ENCODE assay signal across 8 cellular contexts in the genomic region with DNA sequence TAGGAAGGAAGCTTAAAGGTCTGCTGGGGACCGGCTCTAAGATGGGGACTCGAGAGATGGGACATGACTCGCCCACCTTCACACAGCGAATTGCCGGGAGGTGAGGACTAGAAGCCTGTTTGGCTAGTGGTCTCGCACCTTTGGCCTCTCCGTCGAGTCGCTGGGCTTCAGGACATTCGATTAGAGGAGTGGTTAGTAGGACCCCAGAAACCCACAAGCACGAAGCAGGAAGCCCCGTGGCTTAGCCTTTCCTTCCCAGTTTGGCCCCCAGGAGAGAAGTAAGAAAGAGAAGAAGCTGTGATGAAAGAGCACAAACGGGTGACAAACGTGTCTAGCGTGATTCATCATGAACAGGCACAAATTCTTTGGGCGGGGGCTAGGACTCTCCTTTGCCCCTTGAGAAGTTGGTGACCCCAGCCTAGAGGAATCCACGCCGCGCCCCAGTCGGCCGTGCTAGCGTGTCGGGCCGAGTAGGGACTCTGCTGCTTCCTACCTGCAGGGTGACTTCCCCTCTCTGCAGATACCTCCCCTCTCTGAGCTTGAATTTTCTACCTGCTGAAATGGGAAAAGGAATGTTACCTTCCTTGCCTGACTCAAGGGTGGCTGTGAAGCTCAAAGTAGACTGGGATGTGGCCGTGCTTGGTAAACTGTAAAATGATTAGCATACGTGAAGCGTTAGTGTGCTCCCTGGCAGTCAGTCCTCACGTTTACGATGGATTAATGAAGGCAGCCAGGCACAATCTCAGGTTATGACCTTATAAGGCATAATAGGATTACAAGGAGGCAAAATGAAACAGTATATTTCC. TPM values are rescaled to one million over a fixed set of nuclear protein-coding genes. Genes with fewer than 3 reads are reported as not detected.
DNase-seq lines count a peak whose midpoint lies in the region; ATAC-seq and TF ChIP-seq lines count a peak whose summit lies in the region.

No MANE protein-coding gene starts in this region.

- TF ChIP-seq CTCF in fibroblast of mammary gland (conservative IDR thresholded peaks at IDR 0.05; ENCODE audit: control insufficient read depth, insufficient read depth, low read depth, low read length): no peak

- peak overlapping the region; percentile 98 for H3K4me3 Mint-ChIP-seq in natural killer cell treated with Interleukin-12 subunit alpha and Interleukin-12 subunit beta and Interleukin-15 and Interleukin-18, amount 100 ng/mL, for 72 hours

- peaks cover 39 to 46% of the 10 kb centered on the region in 2 donors for H3K4me1 Mint-ChIP-seq in natural killer cell treated with Interleukin-12 subunit alpha and Interleukin-12 subunit beta and Interleukin-15 and Interleukin-18, amount 100 ng/mL, for 72 hours (ENCODE audit: low read depth in 2 of 2)

- H3K36me3 Mint-ChIP-seq in natural killer cell treated with Interleukin-12 subunit alpha and Interleukin-12 subunit beta and Interleukin-15 and Interleukin-18, amount 100 ng/mL, for 72 hours: no peaks in the 10 kb centered on the region

- H3K27ac Mint-ChIP-seq in natural killer cell treated with Interleukin-12 subunit alpha and Interleukin-12 subunit beta and Interleukin-15 and Interleukin-18, amount 100 ng/mL, for 72 hours: peak overlapping the region in 1 of 2 donors; percentile 49

- H3K9me3 Mint-ChIP-seq in natural killer cell treated with Interleukin-12 subunit alpha and Interleukin-12 subunit beta and Interleukin-15 and Interleukin-18, amount 100 ng/mL, for 72 hours: no peaks in the 10 kb centered on the region

- no peak for ATAC-seq in natural killer cell treated with Interleukin-12 subunit alpha and Interleukin-12 subunit beta and Interleukin-15 and Interleukin-18, amount 100 ng/mL, for 72 hours
- ATAC-seq in GM21390 (IDR thresholded peaks at IDR 0.05; ENCODE audit: unreplicated experiment) (no peak), HG03520 (IDR thresholded peaks at IDR 0.05; ENCODE audit: unreplicated experiment) (no peak)

- peak overlapping the region; percentile 98 for H3K4me3 ChIP-seq in fibroblast of mammary gland (ENCODE audit: control insufficient read depth, low read depth, low read length)

- DNase-seq in DMS79 treated with DMSO at 0.1 percent for 48 hours (lab: John Stamatoyannopoulos, UW) (peak; percentile 47), DMS79 (lab: John Stamatoyannopoulos, UW) (no peak), NCI-H1105 treated with DMSO at 0.1 percent for 48 hours (lab: John Stamatoyannopoulos, UW) (peak; percentile 58), fibroblast of mammary gland (ENCODE audit: low read depth) (peak; percentile 59)
- peak; percentile 75 for DNase-seq in activated CD8-positive, alpha-beta memory T cell treated with anti-CD3 and anti-CD28 coated beads for 24 hours
- peak; percentile 64 for DNase-seq in natural killer cell treated with Interleukin-12 subunit alpha and Interleukin-12 subunit beta and Interleukin-15 and Interleukin-18, amount 100 ng/mL, for 72 hours (ENCODE audit: low spot score)

- peaks cover 33 to 61% of the 10 kb centered on the region in 2 donors for H3K27me3 Mint-ChIP-seq in natural killer cell treated with Interleukin-12 subunit alpha and Interleukin-12 subunit beta and Interleukin-15 and Interleukin-18, amount 100 ng/mL, for 72 hours

RNA-seq across cellular contexts. Expression of a gene that starts 1.1 kb away (rescaled TPM):
- total RNA-seq in natural killer cell treated with Interleukin-12 subunit alpha and Interleukin-12 subunit beta and Interleukin-15 and Interleukin-18, amount 100 ng/mL, for 72 hours: 10 to 100 TPM in 1 of 2 donors, 1 to 10 TPM in 1; 2.3 to 13.0 TPM

RNA-seq across cellular contexts. Expression of a gene that starts 9.7 kb away (rescaled TPM):
- total RNA-seq in natural killer cell treated with Interleukin-12 subunit alpha and Interleukin-12 subunit beta and Interleukin-15 and Interleukin-18, amount 100 ng/mL, for 72 hours: 10 to 100 TPM; 15.4 to 20.4 TPM
